8 cellular contexts compared by ENCODE assay signal in genomic region chr16:89922477-89922883, GRCh38. TPM values are rescaled to one million over a fixed set of nuclear protein-coding genes. Genes with fewer than 3 reads are reported as not detected.
A peak's percentile ranks its signal among the peaks of the same experiment; 100 is the strongest.
DNase-seq lines count a peak whose midpoint lies in the region; ATAC-seq and TF ChIP-seq lines count a peak whose summit lies in the region.

No MANE protein-coding gene starts in this region.

- H3K4me1 Mint-ChIP-seq in activated naive CD8-positive, alpha-beta T cell treated with anti-CD3 and anti-CD28 coated beads for 36 hours = peaks cover 37% of the 10 kb centered on the region
- H3K4me1 Mint-ChIP-seq in glutamatergic neuron (ENCODE audit: low read depth, unreplicated experiment) = peaks cover 5% of the 10 kb centered on the region

- H3K9me3 Mint-ChIP-seq in activated naive CD8-positive, alpha-beta T cell treated with anti-CD3 and anti-CD28 coated beads for 36 hours = no peaks in the 10 kb centered on the region
- H3K9me3 Mint-ChIP-seq in glutamatergic neuron (ENCODE audit: unreplicated experiment) = peaks cover 30% of the 10 kb centered on the region

- no peaks in the 10 kb centered on the region for H3K36me3 Mint-ChIP-seq in activated naive CD8-positive, alpha-beta T cell treated with anti-CD3 and anti-CD28 coated beads for 36 hours
- H3K36me3 Mint-ChIP-seq in glutamatergic neuron (ENCODE audit: unreplicated experiment) = no peaks in the 10 kb centered on the region

- H3K4me3 Mint-ChIP-seq in activated naive CD8-positive, alpha-beta T cell treated with anti-CD3 and anti-CD28 coated beads for 36 hours = no peak overlapping the region
- H3K4me3 Mint-ChIP-seq in glutamatergic neuron (ENCODE audit: unreplicated experiment) = peak overlapping the region; percentile 98

- H3K27ac Mint-ChIP-seq in activated naive CD8-positive, alpha-beta T cell treated with anti-CD3 and anti-CD28 coated beads for 36 hours = no peak overlapping the region
- H3K27ac Mint-ChIP-seq in glutamatergic neuron (ENCODE audit: unreplicated experiment) = peak overlapping the region; percentile 100

- DNase-seq in NCI-H524 (lab: John Stamatoyannopoulos, UW) (peak; percentile 57 to 58), NCI-H524 treated with DMSO at 0.1 percent for 48 hours (lab: John Stamatoyannopoulos, UW) (no peak), NCI-H1092 treated with DMSO at 0.1 percent for 48 hours (lab: John Stamatoyannopoulos, UW) (peak; percentile 36), glutamatergic neuron (peak; percentile 95), omental fat pad (ENCODE audit: low spot score) (peak; percentile 89)
- peak; percentile 45 for DNase-seq in activated naive CD8-positive, alpha-beta T cell treated with anti-CD3 and anti-CD28 coated beads for 36 hours

- peaks cover 70% of the 10 kb centered on the region for H3K27me3 Mint-ChIP-seq in activated naive CD8-positive, alpha-beta T cell treated with anti-CD3 and anti-CD28 coated beads for 36 hours
- H3K27me3 Mint-ChIP-seq in glutamatergic neuron (ENCODE audit: unreplicated experiment) = peaks cover 34% of the 10 kb centered on the region

- no peak for TF ChIP-seq CTCF in glutamatergic neuron (IDR thresholded peaks at IDR 0.05; ENCODE audit: partially characterized antibody, unreplicated experiment)
- TF ChIP-seq CTCF in omental fat pad (IDR thresholded peaks at IDR 0.05) = no peak

- ATAC-seq in omental fat pad (ENCODE audit: low FRiP score) (peak; percentile 35), HG02852 (IDR thresholded peaks at IDR 0.05; ENCODE audit: unreplicated experiment) (no peak), HG02981 (IDR thresholded peaks at IDR 0.05; ENCODE audit: unreplicated experiment) (no peak)

RNA-seq across cellular contexts. Expression of gene TUBB3, which starts 0.7 kb away (rescaled TPM):
- total RNA-seq in activated naive CD8-positive, alpha-beta T cell treated with anti-CD3 and anti-CD28 coated beads for 36 hours = not detected
- total RNA-seq in glutamatergic neuron (ENCODE audit: unreplicated experiment) = 3,960 TPM
- total RNA-seq in omental fat pad = 10 to 100 TPM in 2 of 4 donors, 1 to 10 TPM in 2; 2.8 to 34.9 (median 10.5) TPM

RNA-seq across cellular contexts. Expression of gene MC1R, which starts 3.8 kb away (rescaled TPM):
- 1 to 10 TPM; 1.4 TPM for total RNA-seq in activated naive CD8-positive, alpha-beta T cell treated with anti-CD3 and anti-CD28 coated beads for 36 hours
- total RNA-seq in glutamatergic neuron (ENCODE audit: unreplicated experiment) = 12.8 TPM
- 1 to 10 TPM; 2.5 to 7.4 (median 6.0) TPM for total RNA-seq in omental fat pad

RNA-seq across cellular contexts. Expression of gene DEF8, which starts 26.1 kb away (rescaled TPM):
- 10 to 100 TPM; 21.1 to 22.0 TPM for total RNA-seq in activated naive CD8-positive, alpha-beta T cell treated with anti-CD3 and anti-CD28 coated beads for 36 hours
- total RNA-seq in glutamatergic neuron (ENCODE audit: unreplicated experiment) = 96.0 TPM
- 10 to 100 TPM; 57.2 to 94.4 (median 80.6) TPM for total RNA-seq in omental fat pad

RNA-seq across cellular contexts. Expression of gene TCF25, which starts 49.1 kb away (rescaled TPM):
- total RNA-seq in activated naive CD8-positive, alpha-beta T cell treated with anti-CD3 and anti-CD28 coated beads for 36 hours = 100 to 1,000 TPM; 126 to 127 TPM
- total RNA-seq in glutamatergic neuron (ENCODE audit: unreplicated experiment) (272 TPM), omental fat pad (100 to 1,000 TPM; 123 to 202 (median 160) TPM)

Comparison
In these comparisons a context has a peak if more than half of its experiments do, and no peak if none do; other contexts are left out.
1. RNA of gene TUBB3, which starts 0.7 kb away (total RNA-seq): 3,960 TPM in glutamatergic neuron (single experiment); 2.8 to 34.9 TPM in omental fat pad and not detected in activated naive CD8-positive, alpha-beta T cell treated with anti-CD3 and anti-CD28 coated beads for 36 hours; every median in the first group is over 100 times any median in the second.